16 cellular contexts compared by ENCODE assay signal in the genomic region with DNA sequence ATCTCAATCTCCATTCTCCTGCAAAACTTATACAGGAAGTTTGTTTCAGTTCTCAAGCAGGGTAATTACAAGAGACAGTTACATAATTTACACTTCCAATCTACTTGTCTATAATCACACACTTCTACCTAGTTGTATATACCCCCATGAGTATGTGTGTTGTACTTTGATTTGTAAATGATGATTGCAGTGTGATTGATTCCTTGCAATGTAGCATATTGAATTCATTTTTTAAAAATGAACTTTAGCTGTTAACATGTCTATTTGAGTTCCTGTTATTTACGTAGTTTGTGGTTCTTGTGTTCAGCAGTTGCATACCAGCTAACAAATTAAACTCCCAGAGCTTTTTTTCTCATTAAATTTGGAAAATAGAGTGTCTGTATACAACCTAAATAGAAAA.
DNase-seq lines count a peak whose midpoint lies in the region; ATAC-seq and TF ChIP-seq lines count a peak whose summit lies in the region.
"Had no signal": no experiment of that assay in that cellular context is flagged by ENCODE, and none has a peak within 500 bp of the region (broad histone marks: within the 10 kb centered on the region; RNA-seq: fewer than 3 reads in every experiment).

No MANE protein-coding gene starts in this region.

- peaks cover 12% of the 10 kb centered on the region for H3K4me1 ChIP-seq in CD8-positive, alpha-beta memory T cell (ENCODE audit: insufficient read depth, low read length)
- no peaks in the 10 kb centered on the region for H3K4me1 ChIP-seq in GM23338 (ENCODE audit: insufficient read depth)
- H3K4me1 ChIP-seq: HAP-1 had no signal

- TF ChIP-seq CTCF in natural killer cell (IDR thresholded peaks at IDR 0.05) (no peak), GM23338 (conservative IDR thresholded peaks at IDR 0.05; ENCODE audit: low read depth in 2 of 2) (no peak)

- H3K36me3 Mint-ChIP-seq in activated CD8-positive, alpha-beta memory T cell treated with anti-CD3 and anti-CD28 coated beads, Interleukin-2, amount 10 ng/mL, durations not matched to agents 7 days and 5 days: peaks cover 22% of the 10 kb centered on the region
- H3K36me3 Mint-ChIP-seq in CD8-positive, alpha-beta memory T cell: peaks cover 12 to 44% (median 17%) of the 10 kb centered on the region in 3 donors
- no peaks in the 10 kb centered on the region for H3K36me3 Mint-ChIP-seq in activated T-helper 17 cell treated with anti-CD3 and anti-CD28 coated beads, Interleukin-2, amount 50 U/mL, for 72 hours (ENCODE audit: low read depth)
- H3K36me3 Mint-ChIP-seq in natural killer cell (no peaks in the 10 kb centered on the region), GM23338 (ENCODE audit: low read depth) (no peaks in the 10 kb centered on the region)

- H3K4me3 Mint-ChIP-seq in activated CD8-positive, alpha-beta memory T cell treated with anti-CD3 and anti-CD28 coated beads, Interleukin-2, amount 10 ng/mL, durations not matched to agents 7 days and 5 days: no peak overlapping the region
- H3K4me3 Mint-ChIP-seq in CD8-positive, alpha-beta memory T cell: peak overlapping the region in 5 of 7 donors; percentile 14 to 65 (median 55)
- peak overlapping the region; percentile 5 for H3K4me3 Mint-ChIP-seq in activated T-helper 17 cell treated with anti-CD3 and anti-CD28 coated beads, Interleukin-2, amount 50 U/mL, for 72 hours
- H3K4me3 Mint-ChIP-seq in natural killer cell: peak overlapping the region; percentile 85
- H3K4me3 Mint-ChIP-seq in GM23338: no peak overlapping the region

- no peaks in the 10 kb centered on the region for H3F3A ChIP-seq in GM23338 (replicated peaks; ENCODE audit: low read depth)

- no peaks in the 10 kb centered on the region for H3K9me3 Mint-ChIP-seq in activated CD8-positive, alpha-beta memory T cell treated with anti-CD3 and anti-CD28 coated beads, Interleukin-2, amount 10 ng/mL, durations not matched to agents 7 days and 5 days (ENCODE audit: low read depth)
- no peaks in the 10 kb centered on the region for H3K9me3 Mint-ChIP-seq in CD8-positive, alpha-beta memory T cell
- H3K9me3 Mint-ChIP-seq in activated T-helper 17 cell treated with anti-CD3 and anti-CD28 coated beads, Interleukin-2, amount 50 U/mL, for 72 hours: no peaks in the 10 kb centered on the region
- no peaks in the 10 kb centered on the region for H3K9me3 Mint-ChIP-seq in natural killer cell
- H3K9me3 Mint-ChIP-seq in GM23338: no peaks in the 10 kb centered on the region
- H3K9me3 Mint-ChIP-seq: IgD-negative memory B cell had no signal

- no peaks in the 10 kb centered on the region for H3K36me3 ChIP-seq in CD8-positive, alpha-beta memory T cell (ENCODE audit: insufficient read depth, low read length)
- no peaks in the 10 kb centered on the region for H3K36me3 ChIP-seq in GM23338 (ENCODE audit: insufficient read depth)
- H3K36me3 ChIP-seq: HAP-1 had no signal

- DNase-seq in activated CD8-positive, alpha-beta memory T cell treated with anti-CD3 and anti-CD28 coated beads, Interleukin-2, amount 10 ng/mL, durations not matched to agents 7 days and 5 days: no peak
- DNase-seq in activated CD8-positive, alpha-beta memory T cell treated with anti-CD3 and anti-CD28 coated beads for 24 hours: no peak
- DNase-seq in CD8-positive, alpha-beta memory T cell: peak in 2 of 5 donors; percentile 6
- DNase-seq in natural killer cell: no peak
- no peak for DNase-seq in activated T-cell treated with anti-CD3 and anti-CD28 coated beads, Interleukin-2, amount 50 U/mL, for 48 hours
- DNase-seq in GM23338 (ENCODE audit: low spot score): no peak
- DNase-seq: NCI-H1105 treated with DMSO at 0.1 percent for 48 hours; NCI-H187 treated with DMSO at 0.1 percent for 48 hours; NCI-H69; NK-92 treated with Interleukin-12 subunit alpha and Interleukin-12 subunit beta, amount 100 ng/mL, for 24 hours; RPMI8226 had no signal

- no peak overlapping the region for H2AFZ ChIP-seq in GM23338

- ATAC-seq in activated CD8-positive, alpha-beta memory T cell treated with anti-CD3 and anti-CD28 coated beads, Interleukin-2, amount 10 ng/mL, durations not matched to agents 7 days and 5 days: no peak
- no peak for ATAC-seq in activated T-helper 17 cell treated with anti-CD3 and anti-CD28 coated beads, Interleukin-2, amount 50 U/mL, for 72 hours (replicated peaks)
- ATAC-seq in natural killer cell (peak; percentile 59 to 78 (median 72)), GM21515 (IDR thresholded peaks at IDR 0.05; ENCODE audit: unreplicated experiment) (no peak), GM23338 (no peak)

- no peaks in the 10 kb centered on the region for H3K9me3 ChIP-seq in CD8-positive, alpha-beta memory T cell (ENCODE audit: low read length)
- H3K9me3 ChIP-seq: HAP-1 had no signal

- H3K27ac Mint-ChIP-seq in activated CD8-positive, alpha-beta memory T cell treated with anti-CD3 and anti-CD28 coated beads, Interleukin-2, amount 10 ng/mL, durations not matched to agents 7 days and 5 days: peak overlapping the region; percentile 74
- peak overlapping the region in 6 of 8 donors; percentile 39 to 89 (median 74) for H3K27ac Mint-ChIP-seq in CD8-positive, alpha-beta memory T cell
- no peak overlapping the region for H3K27ac Mint-ChIP-seq in activated T-helper 17 cell treated with anti-CD3 and anti-CD28 coated beads, Interleukin-2, amount 50 U/mL, for 72 hours
- peak overlapping the region; percentile 93 to 97 for H3K27ac Mint-ChIP-seq in natural killer cell
- no peak overlapping the region for H3K27ac Mint-ChIP-seq in GM23338
- H3K27ac Mint-ChIP-seq: IgD-negative memory B cell had no signal

- H3K27ac ChIP-seq in CD8-positive, alpha-beta memory T cell (ENCODE audit: low read depth, low read length): no peak overlapping the region
- H3K27ac ChIP-seq in GM23338 (ENCODE audit: low read depth): no peak overlapping the region
- H3K27ac ChIP-seq: C4-2B had no signal

- peaks cover 44% of the 10 kb centered on the region for H3K4me1 Mint-ChIP-seq in activated CD8-positive, alpha-beta memory T cell treated with anti-CD3 and anti-CD28 coated beads, Interleukin-2, amount 10 ng/mL, durations not matched to agents 7 days and 5 days
- H3K4me1 Mint-ChIP-seq in CD8-positive, alpha-beta memory T cell: peaks cover 38 to 56% (median 43%) of the 10 kb centered on the region in 3 donors
- H3K4me1 Mint-ChIP-seq in activated T-helper 17 cell treated with anti-CD3 and anti-CD28 coated beads, Interleukin-2, amount 50 U/mL, for 72 hours: peaks cover 32% of the 10 kb centered on the region
- H3K4me1 Mint-ChIP-seq in natural killer cell: peaks cover 44 to 49% of the 10 kb centered on the region in 2 donors
- H3K4me1 Mint-ChIP-seq in GM23338: no peaks in the 10 kb centered on the region; the same call in 2 of the 3 replicates

- no peak overlapping the region for H3K4me2 ChIP-seq in GM23338

- no peaks in the 10 kb centered on the region for H3K27me3 Mint-ChIP-seq in activated CD8-positive, alpha-beta memory T cell treated with anti-CD3 and anti-CD28 coated beads, Interleukin-2, amount 10 ng/mL, durations not matched to agents 7 days and 5 days
- no peaks in the 10 kb centered on the region for H3K27me3 Mint-ChIP-seq in CD8-positive, alpha-beta memory T cell
- no peaks in the 10 kb centered on the region for H3K27me3 Mint-ChIP-seq in activated T-helper 17 cell treated with anti-CD3 and anti-CD28 coated beads, Interleukin-2, amount 50 U/mL, for 72 hours
- H3K27me3 Mint-ChIP-seq in natural killer cell (ENCODE audit: low read depth in 2 of 2) (no peaks in the 10 kb centered on the region), GM23338 (ENCODE audit: insufficient read depth, low read depth, poor library complexity) (no peaks in the 10 kb centered on the region)
- H3K27me3 Mint-ChIP-seq: IgD-negative memory B cell had no signal

- no peaks in the 10 kb centered on the region for H4K20me1 ChIP-seq in GM23338 (replicated peaks; ENCODE audit: insufficient read depth)

- CTCF ChIA-PET in activated CD8-positive, alpha-beta memory T cell treated with anti-CD3 and anti-CD28 coated beads, Interleukin-2, amount 10 ng/mL, durations not matched to agents 7 days and 5 days (lab: Charles Lee): interaction anchor here (0.8 to 1.6 kb wide), 3 partner anchors 11 to 270 kb away, joined by 3 to 5 read pairs (median 4); no protein-coding TSS in a partner anchor
- CTCF ChIA-PET in CD8-positive, alpha-beta memory T cell (lab: Charles Lee): interaction anchor here (0.7 to 0.9 kb wide), 2 partner anchors 11 to 116 kb away, joined by 3 to 4 read pairs; no protein-coding TSS in a partner anchor

- intact Hi-C loops in natural killer cell (cut with micrococcal nuclease): loop anchor here (2.0 kb wide), 1 partner anchor 30 kb away; no protein-coding TSS in a partner anchor

- POLR2A ChIA-PET in CD8-positive, alpha-beta memory T cell (lab: Charles Lee): no interaction called here

- H3K9me2 ChIP-seq in GM23338 (ENCODE audit: insufficient read depth): no peaks in the 10 kb centered on the region

- H3K27me3 ChIP-seq in CD8-positive, alpha-beta memory T cell (ENCODE audit: insufficient read depth, low read length, poor library complexity, severe bottlenecking): no peaks in the 10 kb centered on the region
- no peaks in the 10 kb centered on the region for H3K27me3 ChIP-seq in GM23338 (ENCODE audit: insufficient read depth)

- no peak overlapping the region for H3K4me3 ChIP-seq in CD8-positive, alpha-beta memory T cell (ENCODE audit: low read length)
- H3K4me3 ChIP-seq in GM23338: no peak overlapping the region
- H3K4me3 ChIP-seq: HAP-1 had no signal

- H3K79me2 ChIP-seq in GM23338 (replicated peaks; ENCODE audit: insufficient read depth): no peaks in the 10 kb centered on the region

TF ChIP-seq in GM23338, 12 proteins besides CTCF, POLR2A, EP300 and RAD21 (continues in another document):
- TF ChIP-seq ZNF331 (CRISPR knock-in tag; IDR thresholded peaks at IDR 0.05; ENCODE audit: low read depth): no peak

Comparison
In these comparisons a context has a peak if more than half of its experiments do, and no peak if none do; other contexts are left out.
1. ATAC-seq: peak in natural killer cell (3 of 3); none in activated CD8-positive, alpha-beta memory T cell treated with anti-CD3 and anti-CD28 coated beads, Interleukin-2, amount 10 ng/mL, durations not matched to agents 7 days and 5 days (single experiment), activated T-helper 17 cell treated with anti-CD3 and anti-CD28 coated beads, Interleukin-2, amount 50 U/mL, for 72 hours (single experiment), GM21515 (single experiment) and GM23338 (single experiment).
2. H3K27ac Mint-ChIP-seq: peak in activated CD8-positive, alpha-beta memory T cell treated with anti-CD3 and anti-CD28 coated beads, Interleukin-2, amount 10 ng/mL, durations not matched to agents 7 days and 5 days (single experiment), CD8-positive, alpha-beta memory T cell (6 of 8) and natural killer cell (2 of 2); none in activated T-helper 17 cell treated with anti-CD3 and anti-CD28 coated beads, Interleukin-2, amount 50 U/mL, for 72 hours (single experiment) and GM23338 (single experiment).
3. H3K4me3 Mint-ChIP-seq: peak in CD8-positive, alpha-beta memory T cell (5 of 7), activated T-helper 17 cell treated with anti-CD3 and anti-CD28 coated beads, Interleukin-2, amount 50 U/mL, for 72 hours (single experiment) and natural killer cell (single experiment); none in activated CD8-positive, alpha-beta memory T cell treated with anti-CD3 and anti-CD28 coated beads, Interleukin-2, amount 10 ng/mL, durations not matched to agents 7 days and 5 days (single experiment) and GM23338 (single experiment).